ENCODE assay signal across 8 cellular contexts in the genomic region with DNA sequence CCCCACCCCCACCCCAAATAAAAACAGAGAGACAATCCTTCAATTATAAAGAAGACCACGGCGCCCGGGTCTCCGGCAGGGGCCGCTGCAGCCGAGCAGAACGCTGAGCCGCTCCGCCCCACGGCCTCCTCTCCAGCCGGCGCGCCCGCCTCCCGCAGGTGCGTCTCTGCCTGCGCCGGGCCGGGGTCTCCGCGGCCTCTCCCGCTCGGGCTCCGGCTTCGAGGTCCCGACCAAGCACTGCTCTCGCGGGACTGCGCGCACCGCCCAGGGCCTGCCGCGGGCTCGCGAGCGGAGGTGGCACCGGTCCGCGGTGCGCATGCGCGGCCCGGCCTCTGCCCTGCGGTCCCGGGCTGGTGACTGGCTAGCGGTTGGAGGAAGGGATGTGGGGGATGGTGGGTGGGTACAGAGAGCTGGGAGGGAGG. TPM values are rescaled to one million over a fixed set of nuclear protein-coding genes. Genes with fewer than 3 reads are reported as not detected.
DNase-seq lines count a peak whose midpoint lies in the region; ATAC-seq and TF ChIP-seq lines count a peak whose summit lies in the region.

No MANE protein-coding gene starts in this region.

- TF ChIP-seq CTCF in Calu3 (IDR thresholded peaks at IDR 0.05; ENCODE audit: unreplicated experiment) = no peak
- peak; percentile 59 for TF ChIP-seq CTCF in endothelial cell (IDR thresholded peaks at IDR 0.05; ENCODE audit: unreplicated experiment)

- H3K27ac Mint-ChIP-seq in Calu3 (ENCODE audit: unreplicated experiment) (peak overlapping the region; percentile 84), endothelial cell (ENCODE audit: unreplicated experiment) (peak overlapping the region; percentile 90)

- peak; percentile 68 for ATAC-seq in GM21367 (IDR thresholded peaks at IDR 0.05; ENCODE audit: unreplicated experiment)

- CTCF ChIA-PET in Calu3 (lab: Charles Lee) = interaction anchor here (0.6 to 1.8 kb wide), 7 partner anchors 15 to 245 kb away, joined by 3 to 7 read pairs (median 4); a partner anchor contains a TSS

- BruUV-seq in Calu3 (replicated peaks; lab: Mats Ljungman, UMichigan) = no TSS peak

- DNase-seq in Calu3 (peak; percentile 91), HT1080 (ENCODE audit: low read depth) (peak; percentile 92), endothelial cell (ENCODE audit: low spot score) (peak; percentile 94), middle frontal gyrus (ENCODE audit: extremely low spot score, low spot score) (peak; percentile 80)
- peak; percentile 96 for DNase-seq in NK-92 treated with Interleukin-12 subunit alpha and Interleukin-12 subunit beta, amount 100 ng/mL, for 24 hours (lab: John Stamatoyannopoulos, UW)
- DNase-seq in activated CD8-positive, alpha-beta memory T cell treated with anti-CD3 and anti-CD28 coated beads, Interleukin-2, amount 50 U/mL, for 24 hours (ENCODE audit: extremely low read depth) = peak; percentile 75
- DNase-seq in stimulated activated CD8-positive, alpha-beta memory T cell treated with anti-CD3 and anti-CD28 coated beads, Interleukin-2, amount 100 ng/mL, for 1 hour (ENCODE audit: low read depth in 2 of 2) = peak; percentile 87 to 90

- H3K9me3 Mint-ChIP-seq in Calu3 (ENCODE audit: low read depth, unreplicated experiment) = no peaks in the 10 kb centered on the region
- H3K9me3 Mint-ChIP-seq in endothelial cell (ENCODE audit: unreplicated experiment) = no peaks in the 10 kb centered on the region

- H3K4me1 Mint-ChIP-seq in Calu3 (ENCODE audit: low read depth, unreplicated experiment) = no peaks in the 10 kb centered on the region
- peaks cover 9% of the 10 kb centered on the region for H3K4me1 Mint-ChIP-seq in endothelial cell (ENCODE audit: unreplicated experiment)

- H3K4me3 Mint-ChIP-seq in Calu3 (ENCODE audit: low read depth, unreplicated experiment) = peak overlapping the region; percentile 97
- H3K4me3 Mint-ChIP-seq in endothelial cell (ENCODE audit: unreplicated experiment) = peak overlapping the region; percentile 98

- H3K36me3 Mint-ChIP-seq in Calu3 (ENCODE audit: insufficient read depth, unreplicated experiment) (peaks cover 18% of the 10 kb centered on the region), endothelial cell (ENCODE audit: low read depth, unreplicated experiment) (no peaks in the 10 kb centered on the region)

- H3K27me3 Mint-ChIP-seq in Calu3 (ENCODE audit: unreplicated experiment) = no peaks in the 10 kb centered on the region
- H3K27me3 Mint-ChIP-seq in endothelial cell (ENCODE audit: unreplicated experiment) = peaks cover 10% of the 10 kb centered on the region

- intact Hi-C loops in Calu3 (cut with micrococcal nuclease; ENCODE audit: unreplicated experiment) = loop anchor here (2.0 to 5.0 kb wide), 2 partner anchors 87 to 177 kb away; a partner anchor contains a TSS

RNA-seq across cellular contexts. Expression of a gene that starts 0.2 kb away (rescaled TPM):
- total RNA-seq in Calu3 (2022) (13.5 and 15.1 TPM in 2 replicates), endothelial cell (ENCODE audit: unreplicated experiment) (16.0 TPM)
- total RNA-seq in HT1080 (2014; rRNA removed; shearing (Covaris generic)) = 9.0 and 9.1 TPM in 2 replicates
- 10.9 and 13.2 TPM in 2 replicates for polyA plus RNA-seq in HT1080 (2015; cell fraction: cytosol; rRNA removed)
- 23.1 and 29.4 TPM in 2 replicates for polyA plus RNA-seq in HT1080 (2015; cell fraction: nucleus; rRNA removed)

RNA-seq across cellular contexts. Expression of a gene that starts 41.0 kb away (rescaled TPM):
- 44.5 and 44.7 TPM in 2 replicates for total RNA-seq in Calu3 (2022)
- 108 and 117 TPM in 2 replicates for total RNA-seq in HT1080 (2014; rRNA removed; shearing (Covaris generic))
- polyA plus RNA-seq in HT1080 (2015; cell fraction: cytosol; rRNA removed) = 112 and 139 TPM in 2 replicates
- polyA plus RNA-seq in HT1080 (2015; cell fraction: nucleus; rRNA removed) = 56.9 and 64.6 TPM in 2 replicates
- total RNA-seq in endothelial cell (ENCODE audit: unreplicated experiment) = 43.5 TPM

Comparison
In these comparisons a context has a peak if more than half of its experiments do, and no peak if none do; other contexts are left out.
1. Peak in every context shown above with its lines: DNase-seq and ATAC-seq.